ENCODE assay signal across 19 cellular contexts in genomic region chr14:101444116-101444515, GRCh38.
DNase-seq lines count a peak whose midpoint lies in the region; ATAC-seq and TF ChIP-seq lines count a peak whose summit lies in the region.
"Had no signal": no experiment of that assay in that cellular context is flagged by ENCODE, and none has a peak within 500 bp of the region (broad histone marks: within the 10 kb centered on the region; RNA-seq: fewer than 3 reads in every experiment).

No MANE protein-coding gene starts in this region.

- no peak overlapping the region for H3K4me3 Mint-ChIP-seq in activated naive CD8-positive, alpha-beta T cell treated with anti-CD3 and anti-CD28 coated beads, Interleukin-2, amount 50 U/mL, for 24 hours
- H3K4me3 Mint-ChIP-seq: activated B cell treated with CpG ODN at 0.5 μM for 24 hours, nephron progenitor cell had no signal

- no peak overlapping the region for H3K27ac ChIP-seq in epithelial cell of prostate
- no peak overlapping the region for H3K27ac ChIP-seq in smooth muscle cell (ENCODE audit: low read depth)
- H3K27ac ChIP-seq: lower lobe of right lung had no signal

- H3K27me3 ChIP-seq in smooth muscle cell (ENCODE audit: low read depth): no peaks in the 10 kb centered on the region

- no peaks in the 10 kb centered on the region for H3K36me3 Mint-ChIP-seq in activated naive CD8-positive, alpha-beta T cell treated with anti-CD3 and anti-CD28 coated beads, Interleukin-2, amount 50 U/mL, for 24 hours (ENCODE audit: low read depth)
- H3K36me3 Mint-ChIP-seq: activated naive CD4-positive, alpha-beta T cell treated with anti-CD3 and anti-CD28 coated beads, Interleukin-2, amount 50 U/mL, for 72 hours had no signal

- no peak overlapping the region for H3K4me3 ChIP-seq in smooth muscle cell
- H3K4me3 ChIP-seq: lower lobe of right lung had no signal

- no peak overlapping the region for H3K9ac ChIP-seq in smooth muscle cell (ENCODE audit: low read depth)

- no peak for TF ChIP-seq CTCF in smooth muscle cell (IDR thresholded peaks at IDR 0.05; ENCODE audit: borderline replicate concordance, insufficient read depth, poor library complexity, severe bottlenecking)

- no peak for ATAC-seq in HG03095 (IDR thresholded peaks at IDR 0.05; ENCODE audit: unreplicated experiment)
- ATAC-seq in activated naive CD8-positive, alpha-beta T cell treated with anti-CD3 and anti-CD28 coated beads, Interleukin-2, amount 50 U/mL, for 24 hours: no peak
- ATAC-seq: activated naive CD4-positive, alpha-beta T cell treated with anti-CD3 and anti-CD28 coated beads, Interleukin-2, amount 50 U/mL, for 72 hours; HCT116; lower lobe of right lung; right cardiac atrium had no signal

- H3K36me3 ChIP-seq in smooth muscle cell (ENCODE audit: low read depth): no peaks in the 10 kb centered on the region
- H3K36me3 ChIP-seq: lower lobe of right lung had no signal

- no peak overlapping the region for H3K27ac Mint-ChIP-seq in activated naive CD8-positive, alpha-beta T cell treated with anti-CD3 and anti-CD28 coated beads, Interleukin-2, amount 50 U/mL, for 24 hours
- H3K27ac Mint-ChIP-seq: activated B cell treated with CpG ODN at 0.5 μM for 24 hours; activated naive CD4-positive, alpha-beta T cell treated with anti-CD3 and anti-CD28 coated beads, Interleukin-2, amount 50 U/mL, for 72 hours; nephron progenitor cell had no signal

- no peaks in the 10 kb centered on the region for H4K20me1 ChIP-seq in smooth muscle cell (ENCODE audit: low read depth)

- H3F3A ChIP-seq in smooth muscle cell (ENCODE audit: low read depth): peaks cover 15% of the 10 kb centered on the region

- H2AFZ ChIP-seq in smooth muscle cell (ENCODE audit: low read depth): no peak overlapping the region

- DNase-seq in HCEC 1CT (peak; percentile 7), NOMO-1 treated with dmso at 0.1 percent for 144 hours (lab: John Stamatoyannopoulos, UW; ENCODE audit: unreplicated experiment) (peak; percentile 28), epithelial cell of prostate (ENCODE audit: low read depth, low spot score) (peak; percentile 39), smooth muscle cell (lab: John Stamatoyannopoulos, UW; ENCODE audit: unreplicated experiment) (no peak), hypothalamus (lab: John Stamatoyannopoulos, UW) (no peak)
- DNase-seq in activated naive CD8-positive, alpha-beta T cell treated with anti-CD3 and anti-CD28 coated beads, Interleukin-2, amount 50 U/mL, for 24 hours: no peak
- DNase-seq: activated B cell treated with CpG ODN at 0.5 μM for 24 hours; cerebellar nuclear complex; erythroblast; lower lobe of right lung; MM.1S; NCI-H2107; nephron progenitor cell; NK-92 treated with Interleukin-12 subunit alpha and Interleukin-12 subunit beta, amount 100 ng/mL, for 24 hours; right cardiac atrium; stimulated activated naive CD4-positive, alpha-beta T cell had no signal

- H3K9me3 ChIP-seq in smooth muscle cell (replicated peaks; ENCODE audit: low read depth): no peaks in the 10 kb centered on the region
- H3K9me3 ChIP-seq: lower lobe of right lung had no signal

- H3K79me2 ChIP-seq in smooth muscle cell (ENCODE audit: low read depth): no peaks in the 10 kb centered on the region

- H3K27me3 Mint-ChIP-seq in activated naive CD8-positive, alpha-beta T cell treated with anti-CD3 and anti-CD28 coated beads, Interleukin-2, amount 50 U/mL, for 24 hours: peaks cover 88% of the 10 kb centered on the region

- peaks cover 27% of the 10 kb centered on the region for H3K4me1 Mint-ChIP-seq in activated naive CD8-positive, alpha-beta T cell treated with anti-CD3 and anti-CD28 coated beads, Interleukin-2, amount 50 U/mL, for 24 hours
- H3K4me1 Mint-ChIP-seq: activated B cell treated with CpG ODN at 0.5 μM for 24 hours had no signal

- no peaks in the 10 kb centered on the region for H3K9me3 Mint-ChIP-seq in activated naive CD8-positive, alpha-beta T cell treated with anti-CD3 and anti-CD28 coated beads, Interleukin-2, amount 50 U/mL, for 24 hours
- H3K9me3 Mint-ChIP-seq: activated B cell treated with CpG ODN at 0.5 μM for 24 hours; activated naive CD4-positive, alpha-beta T cell treated with anti-CD3 and anti-CD28 coated beads, Interleukin-2, amount 50 U/mL, for 72 hours had no signal

- H3K4me2 ChIP-seq in smooth muscle cell: peak overlapping the region; percentile 60

- 49% methylated on average over 7 of the region's 7 CpGs for WGBS in smooth muscle cell (ENCODE audit: low lambda C conversion rate)

- no peaks in the 10 kb centered on the region for H3K4me1 ChIP-seq in smooth muscle cell (ENCODE audit: low read depth)
- H3K4me1 ChIP-seq: lower lobe of right lung had no signal

Comparison
In these comparisons a context has a peak if more than half of its experiments do, and no peak if none do; other contexts are left out.
1. DNase-seq: peak in HCEC 1CT (single experiment), NOMO-1 treated with dmso at 0.1 percent for 144 hours (single experiment) and epithelial cell of prostate (single experiment); none in smooth muscle cell (single experiment), hypothalamus (0 of 51) and activated naive CD8-positive, alpha-beta T cell treated with anti-CD3 and anti-CD28 coated beads, Interleukin-2, amount 50 U/mL, for 24 hours (single experiment).